ENCODE assay signal across 5 cellular contexts in genomic region chr1:12114340-12114683, GRCh38. TPM values are rescaled to one million over a fixed set of nuclear protein-coding genes. Genes with fewer than 3 reads are reported as not detected.
"Had no signal": no experiment of that assay in that cellular context is flagged by ENCODE, and none has a peak within 500 bp of the region (broad histone marks: within the 10 kb centered on the region; RNA-seq: fewer than 3 reads in every experiment).

No MANE protein-coding gene starts in this region.

- H3K4me3 ChIP-seq: GM23338 had no signal

- H3K4me2 ChIP-seq: GM23338 had no signal

- ATAC-seq: GM23338, HepG2 had no signal

- DNase-seq: H9, KG1 had no signal

- H3K27ac ChIP-seq: HL-60 had no signal

- H2AFZ ChIP-seq: GM23338 had no signal

RNA-seq across cellular contexts. Expression of gene TNFRSF8, which starts 51.2 kb away (rescaled TPM):
- polyA plus RNA-seq: HepG2 had no signal
